In the genomic region with DNA sequence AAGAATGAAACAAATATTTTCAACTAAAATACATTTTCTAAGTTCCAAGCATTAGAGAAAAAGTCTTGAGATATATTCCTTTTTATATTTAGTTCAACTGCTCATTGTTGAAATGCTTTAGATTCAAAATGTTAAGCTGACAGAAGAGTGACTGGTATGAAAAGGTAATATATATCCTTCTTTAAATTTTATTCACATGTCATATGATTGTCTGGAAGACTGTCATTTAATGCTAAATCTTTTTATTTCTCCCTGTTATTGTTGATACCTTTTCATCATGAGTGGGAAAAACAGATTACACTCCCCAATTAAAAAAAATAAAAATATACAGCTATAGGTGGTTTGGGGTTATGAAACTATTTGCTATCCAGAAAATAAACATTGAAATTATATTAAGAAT, we compare ENCODE assay signal across 8 cellular contexts.
"Had no signal": no experiment of that assay in that cellular context is flagged by ENCODE, and none has a peak within 500 bp of the region (broad histone marks: within the 10 kb centered on the region; RNA-seq: fewer than 3 reads in every experiment).

No MANE protein-coding gene starts in this region.

- H3K9ac ChIP-seq: GM23248 had no signal

- H3K27ac ChIP-seq: GM23248 had no signal

- H2AFZ ChIP-seq: GM23248, GM23338 had no signal

- DNase-seq: GM23248, GOT3, H7, H9, HCEC 1CT, HFFc6 had no signal

- H3K4me3 Mint-ChIP-seq: GM23338, H9, HFFc6 had no signal

- H3K9me3 Mint-ChIP-seq: GM23338, H9 had no signal

- H3K36me3 ChIP-seq: HAP-1 had no signal

- H3K27ac Mint-ChIP-seq: H9, HFFc6 had no signal

- H3K4me3 ChIP-seq: GM23248, GM23338, HAP-1 had no signal

- H3K4me2 ChIP-seq: GM23338 had no signal

- H3K9me3 ChIP-seq: HAP-1 had no signal
